ENCODE assay signal across 1 cellular context in the genomic region with DNA sequence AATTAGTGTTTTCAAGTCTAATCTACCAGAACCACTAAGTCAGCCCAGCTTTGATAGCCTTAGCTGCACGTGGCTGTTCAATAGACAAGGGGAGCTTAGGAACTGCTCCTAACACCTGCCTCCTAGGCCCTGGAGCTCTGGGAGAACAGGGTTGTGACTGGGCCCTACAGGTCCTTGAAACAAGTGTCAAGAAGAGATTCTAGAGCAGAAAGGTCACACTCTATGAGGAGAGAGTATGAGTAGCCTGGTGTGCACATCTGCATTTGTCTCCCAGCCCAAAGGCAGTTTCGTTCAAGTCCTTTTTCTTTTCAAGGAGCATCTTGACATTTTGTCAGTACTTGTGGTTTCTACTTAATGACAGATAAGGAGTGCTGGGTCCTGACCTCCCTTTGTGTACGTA.
TF ChIP-seq lines count a peak whose summit lies in the region.

No MANE protein-coding gene starts in this region.

TF ChIP-seq in HepG2, 621 proteins besides CTCF, POLR2A, EP300 and RAD21 (continued from another document):
- TF ChIP-seq, protein P1, sequence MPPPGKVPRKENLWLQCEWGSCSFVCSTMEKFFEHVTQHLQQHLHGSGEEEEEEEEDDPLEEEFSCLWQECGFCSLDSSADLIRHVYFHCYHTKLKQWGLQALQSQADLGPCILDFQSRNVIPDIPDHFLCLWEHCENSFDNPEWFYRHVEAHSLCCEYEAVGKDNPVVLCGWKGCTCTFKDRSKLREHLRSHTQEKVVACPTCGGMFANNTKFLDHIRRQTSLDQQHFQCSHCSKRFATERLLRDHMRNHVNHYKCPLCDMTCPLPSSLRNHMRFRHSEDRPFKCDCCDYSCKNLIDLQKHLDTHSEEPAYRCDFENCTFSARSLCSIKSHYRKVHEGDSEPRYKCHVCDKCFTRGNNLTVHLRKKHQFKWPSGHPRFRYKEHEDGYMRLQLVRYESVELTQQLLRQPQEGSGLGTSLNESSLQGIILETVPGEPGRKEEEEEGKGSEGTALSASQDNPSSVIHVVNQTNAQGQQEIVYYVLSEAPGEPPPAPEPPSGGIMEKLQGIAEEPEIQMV (CRISPR knock-in tag; IDR thresholded peaks at IDR 0.05; ENCODE audit: low read depth) = no peak
- TF ChIP-seq, protein P2, sequence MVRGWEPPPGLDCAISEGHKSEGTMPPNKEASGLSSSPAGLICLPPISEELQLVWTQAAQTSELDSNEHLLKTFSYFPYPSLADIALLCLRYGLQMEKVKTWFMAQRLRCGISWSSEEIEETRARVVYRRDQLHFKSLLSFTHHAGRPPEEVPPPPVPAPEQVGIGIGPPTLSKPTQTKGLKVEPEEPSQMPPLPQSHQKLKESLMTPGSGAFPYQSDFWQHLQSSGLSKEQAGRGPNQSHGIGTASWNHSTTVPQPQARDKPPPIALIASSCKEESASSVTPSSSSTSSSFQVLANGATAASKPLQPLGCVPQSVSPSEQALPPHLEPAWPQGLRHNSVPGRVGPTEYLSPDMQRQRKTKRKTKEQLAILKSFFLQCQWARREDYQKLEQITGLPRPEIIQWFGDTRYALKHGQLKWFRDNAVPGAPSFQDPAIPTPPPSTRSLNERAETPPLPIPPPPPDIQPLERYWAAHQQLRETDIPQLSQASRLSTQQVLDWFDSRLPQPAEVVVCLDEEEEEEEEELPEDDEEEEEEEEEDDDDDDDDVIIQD (CRISPR knock-in tag; IDR thresholded peaks at IDR 0.05; ENCODE audit: low read depth) = no peak
- TF ChIP-seq U2AF1 (optimal IDR thresholded peaks at IDR 0.05; ENCODE audit: low read depth, low read length) = no peak
- no peak for TF ChIP-seq ZNF850 (CRISPR knock-in tag; conservative IDR thresholded peaks at IDR 0.05)
- TF ChIP-seq RARA (CRISPR knock-in tag; IDR thresholded peaks at IDR 0.05) = no peak
- TF ChIP-seq PAX8 (CRISPR knock-in tag; IDR thresholded peaks at IDR 0.05; ENCODE audit: borderline replicate concordance) = no peak
- TF ChIP-seq ZBTB42 (CRISPR knock-in tag; IDR thresholded peaks at IDR 0.05) = no peak
- TF ChIP-seq YEATS2 (CRISPR knock-in tag; IDR thresholded peaks at IDR 0.05; ENCODE audit: borderline replicate concordance) = no peak
- TF ChIP-seq ZNF564 (CRISPR knock-in tag; IDR thresholded peaks at IDR 0.05) = no peak
TF ChIP-seq in HepG2: peak in this region for 0.
